16 cellular contexts compared by ENCODE assay signal in the genomic region with DNA sequence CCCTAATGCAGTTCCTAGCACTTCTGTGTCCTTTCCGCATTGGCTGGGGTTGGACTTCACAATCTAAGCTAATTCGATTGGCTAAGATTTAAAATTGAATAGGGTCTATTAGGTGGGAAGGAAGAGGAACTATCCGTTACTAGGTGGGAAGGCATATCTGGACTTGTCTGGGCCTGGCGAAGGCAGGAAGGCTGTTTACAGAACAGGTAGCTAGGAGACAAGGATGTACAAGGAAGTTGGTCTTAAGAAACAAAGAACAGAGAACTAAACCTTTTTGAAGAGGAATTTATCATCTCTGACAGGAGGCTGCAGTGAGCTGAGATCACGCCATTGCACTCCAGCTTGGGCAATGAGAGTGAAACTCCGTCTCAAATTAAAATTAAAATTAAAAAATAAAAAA. TPM values are rescaled to one million over a fixed set of nuclear protein-coding genes. Genes with fewer than 3 reads are reported as not detected.
DNase-seq lines count a peak whose midpoint lies in the region; ATAC-seq, FAIRE-seq and TF ChIP-seq lines count a peak whose summit lies in the region.
"Had no signal": no experiment of that assay in that cellular context is flagged by ENCODE, and none has a peak within 500 bp of the region (broad histone marks: within the 10 kb centered on the region; RNA-seq: fewer than 3 reads in every experiment).

No MANE protein-coding gene starts in this region.

- H3K4me1 Mint-ChIP-seq in MCF 10A (ENCODE audit: insufficient read depth, unreplicated experiment): peaks cover 5% of the 10 kb centered on the region

- CTCF ChIA-PET in MCF 10A (lab: Yijun Ruan, JAX): interaction anchor here (0.5 to 0.6 kb wide), 2 partner anchors 8 to 57 kb away, joined by 3 read pairs; no protein-coding TSS in a partner anchor

- dilution Hi-C loops in keratinocyte (cut with MboI; ENCODE audit: extremely low pct_ligation_motif_present, low sequenced_read_pairs): no loop called here

- H2AFZ ChIP-seq in keratinocyte (ENCODE audit: control insufficient read depth, low read length): no peak overlapping the region
- H2AFZ ChIP-seq: GM23248 had no signal

- peak; percentile 86 for FAIRE-seq in keratinocyte (lab: Jason Lieb, UNC)
- FAIRE-seq: H54 had no signal

- no peaks in the 10 kb centered on the region for H4K20me1 ChIP-seq in keratinocyte (ENCODE audit: control insufficient read depth, extremely low read depth, insufficient read depth, low read length)

- intact Hi-C loops in MCF 10A (cut with micrococcal nuclease) (no loop called here), breast epithelium (cut with DNase I; ENCODE audit: low total_unique reads) (no loop called here)

- no peak overlapping the region for H3K4me3 ChIP-seq in breast epithelium
- H3K4me3 ChIP-seq in keratinocyte (ENCODE audit: control insufficient read depth in 2 of 3, extremely low read depth in 1 of 3, insufficient read depth in 2 of 3, low read depth in 1 of 3, low read length in 3 of 3): no peak overlapping the region
- H3K4me3 ChIP-seq: BLaER1 treated with 17β-estradiol and CSF1 and Interleukin-3, amounts not matched to agents 10 nM and 100 nM; GM23248 had no signal

- H3K4me2 ChIP-seq in keratinocyte (ENCODE audit: control insufficient read depth, extremely low read depth, insufficient read depth, low read depth, low read length): no peak overlapping the region
- H3K4me2 ChIP-seq: BLaER1 treated with 17β-estradiol and CSF1 and Interleukin-3, amounts not matched to agents 10 nM and 100 nM had no signal

- no peaks in the 10 kb centered on the region for H3K4me1 ChIP-seq in breast epithelium
- peaks cover 10% of the 10 kb centered on the region for H3K4me1 ChIP-seq in keratinocyte (ENCODE audit: control insufficient read depth, extremely low read depth, insufficient read depth, low read length)

- H3K27ac Mint-ChIP-seq in MCF 10A (ENCODE audit: low read depth, unreplicated experiment): peak overlapping the region; percentile 12

- H3K9me1 ChIP-seq in keratinocyte (ENCODE audit: control insufficient read depth, extremely low read depth, insufficient read depth, low read length): no peaks in the 10 kb centered on the region

- H3K27me3 ChIP-seq in breast epithelium (no peaks in the 10 kb centered on the region), keratinocyte (ENCODE audit: control insufficient read depth, extremely low read depth, insufficient read depth, low read length) (no peaks in the 10 kb centered on the region)
- H3K27me3 ChIP-seq: BLaER1 treated with 17β-estradiol and CSF1 and Interleukin-3, amounts not matched to agents 10 nM and 100 nM had no signal

- DNase-seq in MCF 10A (ENCODE audit: unreplicated experiment) (peak; percentile 24), breast epithelium (ENCODE audit: low spot score in 2 of 2) (no peak), epithelial cell of prostate (ENCODE audit: low read depth, low spot score) (peak; percentile 82), keratinocyte (ENCODE audit: low read depth, low spot score) (no peak), KG1 (lab: John Stamatoyannopoulos, UW) (no peak)
- no peak for DNase-seq in activated CD4-positive, alpha-beta T cell treated with anti-CD3 and anti-CD28 coated beads for 1 hour
- DNase-seq: 8988T; AML-193; CD4-positive, CD25-positive, alpha-beta regulatory T cell; DMS53; GM23248 had no signal

- H3K36me3 Mint-ChIP-seq in MCF 10A (ENCODE audit: insufficient read depth, unreplicated experiment): peaks cover 15% of the 10 kb centered on the region
- H3K36me3 Mint-ChIP-seq: CD4-positive, CD25-positive, alpha-beta regulatory T cell had no signal

- no peaks in the 10 kb centered on the region for H3K9me3 ChIP-seq in breast epithelium
- H3K9me3 ChIP-seq in keratinocyte (ENCODE audit: control insufficient read depth, low read depth, low read length): peaks cover 11% of the 10 kb centered on the region

- no peaks in the 10 kb centered on the region for H3K36me3 ChIP-seq in breast epithelium
- peaks cover 11 to 40% of the 10 kb centered on the region in 2 experiments for H3K36me3 ChIP-seq in keratinocyte (ENCODE audit: control insufficient read depth in 2 of 2, extremely low read depth in 1 of 2, insufficient read depth in 2 of 2, low read length in 2 of 2)

- peaks cover 15% of the 10 kb centered on the region for H3K79me2 ChIP-seq in keratinocyte (ENCODE audit: control insufficient read depth, insufficient read depth, low read length)

- POLR2A ChIA-PET in MCF 10A (lab: Yijun Ruan, JAX): no interaction called here

- H3K4me3 Mint-ChIP-seq in MCF 10A (ENCODE audit: unreplicated experiment): no peak overlapping the region
- H3K4me3 Mint-ChIP-seq: CD4-positive, CD25-positive, alpha-beta regulatory T cell had no signal

- no peak for TF ChIP-seq POLR2A in breast epithelium (IDR thresholded peaks at IDR 0.05)

- TF ChIP-seq CTCF in MCF 10A (IDR thresholded peaks at IDR 0.05; ENCODE audit: unreplicated experiment) (no peak), breast epithelium (IDR thresholded peaks at IDR 0.05) (no peak), keratinocyte (optimal IDR thresholded peaks at IDR 0.05 in 1 of 3, IDR thresholded peaks at IDR 0.05 in 1 of 3, conservative IDR thresholded peaks at IDR 0.05 in 1 of 3; ENCODE audit: extremely low read depth in 1 of 3, insufficient read depth in 2 of 3, low read length in 3 of 3) (no peak)

- ATAC-seq in HG02970 (IDR thresholded peaks at IDR 0.05; ENCODE audit: low FRiP score, unreplicated experiment): no peak
- ATAC-seq in GM19397 (IDR thresholded peaks at IDR 0.05; ENCODE audit: unreplicated experiment): no peak
- ATAC-seq: HCT116 had no signal

- H3K9ac ChIP-seq in keratinocyte (ENCODE audit: control insufficient read depth, extremely low read depth, insufficient read depth, low read length): peak overlapping the region; percentile 24
- H3K9ac ChIP-seq: BLaER1 treated with 17β-estradiol and CSF1 and Interleukin-3, amounts not matched to agents 10 nM and 100 nM; GM23248 had no signal

- H3K9me3 Mint-ChIP-seq in MCF 10A (ENCODE audit: unreplicated experiment): no peaks in the 10 kb centered on the region

- no peaks in the 10 kb centered on the region for H3K27me3 Mint-ChIP-seq in MCF 10A (ENCODE audit: insufficient read depth, unreplicated experiment)

- no peak overlapping the region for H3K27ac ChIP-seq in breast epithelium
- peak overlapping the region; percentile 66 for H3K27ac ChIP-seq in epithelial cell of prostate
- peak overlapping the region; percentile 81 for H3K27ac ChIP-seq in keratinocyte (ENCODE audit: control insufficient read depth, insufficient read depth, low read length)
- H3K27ac ChIP-seq: BLaER1 treated with 17β-estradiol and CSF1 and Interleukin-3, amounts not matched to agents 10 nM and 100 nM; GM23248 had no signal

- BruUV-seq in MCF 10A (replicated peaks; lab: Mats Ljungman, UMichigan): no TSS peak

RNA-seq across cellular contexts. Expression of gene ATG7, which starts 17.3 kb away (rescaled TPM):
- total RNA-seq in MCF 10A (2022): 52.3 and 54.0 TPM in 2 replicates
- 10 to 100 TPM; 64.9 to 81.9 (median 75.5) TPM for total RNA-seq in breast epithelium
- 22.7 to 35.3 TPM (median 27.9 TPM) in 3 replicates for polyA plus RNA-seq in keratinocyte
- polyA plus RNA-seq in keratinocyte (2011; ENCODE audit: low read depth): 23.8 TPM
- polyA plus RNA-seq in keratinocyte (2011; cell fraction: cytosol; rRNA removed): 11.4 and 17.3 TPM in 2 replicates
- 29.3 and 48.6 TPM in 2 replicates for polyA plus RNA-seq in keratinocyte (2011; cell fraction: nucleus; rRNA removed)
- polyA plus RNA-seq in keratinocyte (2012; ENCODE audit: low replicate concordance): 18.5 and 19.1 TPM in 2 replicates
- 23.6 to 57.2 TPM (median 47.5 TPM) in 3 replicates for polyA minus RNA-seq in keratinocyte
- 38.4 TPM for polyA minus RNA-seq in keratinocyte (2011; cell fraction: cytosol; rRNA and poly(A)+ RNA removed)
- 23.6 and 71.1 TPM in 2 replicates for polyA minus RNA-seq in keratinocyte (2011; cell fraction: nucleus; rRNA and poly(A)+ RNA removed)

Comparison
In these comparisons a context has a peak if more than half of its experiments do, and no peak if none do; other contexts are left out.
1. DNase-seq: peak in MCF 10A (single experiment) and epithelial cell of prostate (single experiment); none in breast epithelium (0 of 2), keratinocyte (single experiment), KG1 (single experiment) and activated CD4-positive, alpha-beta T cell treated with anti-CD3 and anti-CD28 coated beads for 1 hour (single experiment).
2. H3K27ac ChIP-seq: peak in epithelial cell of prostate (single experiment) and keratinocyte (single experiment); none in breast epithelium (0 of 2).